9 cellular contexts compared by ENCODE assay signal in the genomic region with DNA sequence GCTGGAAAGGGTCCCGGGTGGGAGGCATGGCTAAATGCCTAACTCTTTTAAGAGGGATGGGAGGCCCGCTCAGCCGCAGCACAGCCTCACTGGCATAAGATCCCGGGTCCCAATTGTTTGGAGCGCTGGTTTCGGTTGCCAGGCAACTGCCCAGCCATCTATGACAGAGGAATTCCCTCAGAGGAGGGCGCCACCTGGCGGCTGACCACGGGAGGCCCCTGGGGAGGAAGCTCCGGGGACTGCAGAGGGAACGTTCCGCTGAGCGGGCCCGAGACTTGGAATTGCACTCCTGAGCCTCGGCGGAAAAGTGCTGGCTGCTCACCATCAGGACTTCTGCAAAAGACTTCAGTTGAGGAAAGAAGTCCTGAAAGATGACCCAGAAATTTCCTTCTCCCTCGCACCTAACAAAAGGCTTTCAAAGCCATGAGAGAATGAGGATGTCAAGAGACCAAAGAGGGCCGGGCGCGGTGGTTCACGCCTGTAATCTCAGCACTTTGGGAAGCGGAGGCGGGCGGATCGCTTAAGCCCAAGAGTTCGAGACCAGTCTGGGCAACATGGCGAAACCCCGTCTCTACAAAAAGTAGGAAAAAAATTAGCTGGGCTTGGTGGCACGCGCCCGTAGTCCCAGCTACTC. TPM values are rescaled to one million over a fixed set of nuclear protein-coding genes. Genes with fewer than 3 reads are reported as not detected.
DNase-seq lines count a peak whose midpoint lies in the region; ATAC-seq, FAIRE-seq and TF ChIP-seq lines count a peak whose summit lies in the region.
"Had no signal": no experiment of that assay in that cellular context is flagged by ENCODE, and none has a peak within 500 bp of the region (broad histone marks: within the 10 kb centered on the region; RNA-seq: fewer than 3 reads in every experiment).

No MANE protein-coding gene starts in this region.

- H3K4me3 ChIP-seq in fibroblast of mammary gland (ENCODE audit: control insufficient read depth, low read depth, low read length), result peak overlapping the region; percentile 16

- H3K27ac Mint-ChIP-seq in activated T-helper 1 cell treated with anti-CD3 and anti-CD28 coated beads, Interleukin-12 subunit alpha, Interleukin-12 subunit beta, Interleukin-2, Interleukin-4 antibody, amounts not matched to agents 30 ng/mL and 10 ng/mL and 1 ng/mL, durations not matched to agents 14 hours and 24 hours and 36 hours, result peak overlapping the region; percentile 90
- H3K27ac Mint-ChIP-seq in natural killer cell, result peak overlapping the region; percentile 95 to 97
- peak overlapping the region; percentile 90 for H3K27ac Mint-ChIP-seq in stimulated activated effector memory CD8-positive, alpha-beta T cell treated with anti-CD3 and anti-CD28 coated beads, Interleukin-12 subunit alpha, Interleukin-12 subunit beta, amount 100 ng/mL, for 72 hours

- peaks cover 2% of the 10 kb centered on the region for H3K36me3 Mint-ChIP-seq in activated T-helper 1 cell treated with anti-CD3 and anti-CD28 coated beads, Interleukin-12 subunit alpha, Interleukin-12 subunit beta, Interleukin-2, Interleukin-4 antibody, amounts not matched to agents 30 ng/mL and 10 ng/mL and 1 ng/mL, durations not matched to agents 14 hours and 24 hours and 36 hours (ENCODE audit: low read depth)
- H3K36me3 Mint-ChIP-seq in natural killer cell, result no peaks in the 10 kb centered on the region
- peaks cover 13% of the 10 kb centered on the region for H3K36me3 Mint-ChIP-seq in stimulated activated effector memory CD8-positive, alpha-beta T cell treated with anti-CD3 and anti-CD28 coated beads, Interleukin-12 subunit alpha, Interleukin-12 subunit beta, amount 100 ng/mL, for 72 hours

- intact Hi-C loops in activated T-helper 1 cell treated with anti-CD3 and anti-CD28 coated beads, Interleukin-12 subunit alpha, Interleukin-12 subunit beta, Interleukin-2, Interleukin-4 antibody, amounts not matched to agents 30 ng/mL and 10 ng/mL and 1 ng/mL, durations not matched to agents 14 hours and 24 hours and 36 hours (cut with micrococcal nuclease), result loop anchor here (1.0 to 5.0 kb wide), 7 partner anchors 12 to 284 kb away; a partner anchor contains a TSS
- intact Hi-C loops in natural killer cell (cut with micrococcal nuclease), result loop anchor here (1.0 to 5.0 kb wide), 6 partner anchors 12 to 284 kb away; a partner anchor contains a TSS

- H3K9me3 Mint-ChIP-seq in activated T-helper 1 cell treated with anti-CD3 and anti-CD28 coated beads, Interleukin-12 subunit alpha, Interleukin-12 subunit beta, Interleukin-2, Interleukin-4 antibody, amounts not matched to agents 30 ng/mL and 10 ng/mL and 1 ng/mL, durations not matched to agents 14 hours and 24 hours and 36 hours, result no peaks in the 10 kb centered on the region
- H3K9me3 Mint-ChIP-seq in natural killer cell, result no peaks in the 10 kb centered on the region
- H3K9me3 Mint-ChIP-seq in stimulated activated effector memory CD8-positive, alpha-beta T cell treated with anti-CD3 and anti-CD28 coated beads, Interleukin-12 subunit alpha, Interleukin-12 subunit beta, amount 100 ng/mL, for 72 hours, result no peaks in the 10 kb centered on the region

- TF ChIP-seq CTCF in fibroblast of mammary gland (conservative IDR thresholded peaks at IDR 0.05; ENCODE audit: control insufficient read depth, insufficient read depth, low read depth, low read length), result peak; percentile 89
- TF ChIP-seq CTCF in natural killer cell (IDR thresholded peaks at IDR 0.05), result peak; percentile 99

- H3K4me1 Mint-ChIP-seq in activated T-helper 1 cell treated with anti-CD3 and anti-CD28 coated beads, Interleukin-12 subunit alpha, Interleukin-12 subunit beta, Interleukin-2, Interleukin-4 antibody, amounts not matched to agents 30 ng/mL and 10 ng/mL and 1 ng/mL, durations not matched to agents 14 hours and 24 hours and 36 hours (ENCODE audit: low read depth), result peaks cover 42% of the 10 kb centered on the region
- H3K4me1 Mint-ChIP-seq in natural killer cell, result peaks cover 21 to 29% of the 10 kb centered on the region in 2 donors
- peaks cover 32% of the 10 kb centered on the region for H3K4me1 Mint-ChIP-seq in stimulated activated effector memory CD8-positive, alpha-beta T cell treated with anti-CD3 and anti-CD28 coated beads, Interleukin-12 subunit alpha, Interleukin-12 subunit beta, amount 100 ng/mL, for 72 hours

- peak overlapping the region; percentile 84 for H3K4me3 Mint-ChIP-seq in activated T-helper 1 cell treated with anti-CD3 and anti-CD28 coated beads, Interleukin-12 subunit alpha, Interleukin-12 subunit beta, Interleukin-2, Interleukin-4 antibody, amounts not matched to agents 30 ng/mL and 10 ng/mL and 1 ng/mL, durations not matched to agents 14 hours and 24 hours and 36 hours
- peak overlapping the region; percentile 96 for H3K4me3 Mint-ChIP-seq in natural killer cell
- peak overlapping the region; percentile 87 for H3K4me3 Mint-ChIP-seq in stimulated activated effector memory CD8-positive, alpha-beta T cell treated with anti-CD3 and anti-CD28 coated beads, Interleukin-12 subunit alpha, Interleukin-12 subunit beta, amount 100 ng/mL, for 72 hours

- DNase-seq in COLO829 (ENCODE audit: low spot score) (peak; percentile 70), KG1 (lab: John Stamatoyannopoulos, UW) (peak; percentile 51), RCC 7860 (ENCODE audit: low spot score) (peak; percentile 81), fibroblast of mammary gland (ENCODE audit: low read depth) (peak; percentile 85), natural killer cell (peak; percentile 90)
- DNase-seq in activated T-helper 1 cell treated with anti-CD3 and anti-CD28 coated beads, Interleukin-12 subunit alpha, Interleukin-12 subunit beta, Interleukin-2, Interleukin-4 antibody, amounts not matched to agents 30 ng/mL and 10 ng/mL and 1 ng/mL, durations not matched to agents 14 hours and 24 hours and 36 hours (ENCODE audit: low spot score), result peak; percentile 84
- DNase-seq in stimulated activated effector memory CD8-positive, alpha-beta T cell treated with anti-CD3 and anti-CD28 coated beads, Interleukin-12 subunit alpha, Interleukin-12 subunit beta, amount 100 ng/mL, for 72 hours (ENCODE audit: low spot score in 2 of 2), result peak; percentile 86 to 96

- peaks cover 25% of the 10 kb centered on the region for H3K27me3 Mint-ChIP-seq in activated T-helper 1 cell treated with anti-CD3 and anti-CD28 coated beads, Interleukin-12 subunit alpha, Interleukin-12 subunit beta, Interleukin-2, Interleukin-4 antibody, amounts not matched to agents 30 ng/mL and 10 ng/mL and 1 ng/mL, durations not matched to agents 14 hours and 24 hours and 36 hours (ENCODE audit: insufficient read depth)
- peaks cover 15 to 22% of the 10 kb centered on the region in 2 donors for H3K27me3 Mint-ChIP-seq in natural killer cell (ENCODE audit: low read depth in 2 of 2)

- no peak for FAIRE-seq in RCC 7860 (lab: Jason Lieb, UNC)
- FAIRE-seq: colon had no signal

- peak; percentile 67 for ATAC-seq in GM21423 (IDR thresholded peaks at IDR 0.05; ENCODE audit: unreplicated experiment)
- ATAC-seq in natural killer cell, result peak; percentile 73 to 86 (median 76)
- ATAC-seq in stimulated activated effector memory CD8-positive, alpha-beta T cell treated with anti-CD3 and anti-CD28 coated beads, Interleukin-12 subunit alpha, Interleukin-12 subunit beta, amount 100 ng/mL, for 72 hours, result peak; percentile 74

RNA-seq across cellular contexts. Expression of a gene that starts 1.1 kb away (rescaled TPM):
- total RNA-seq in activated T-helper 1 cell treated with anti-CD3 and anti-CD28 coated beads, Interleukin-12 subunit alpha, Interleukin-12 subunit beta, Interleukin-2, Interleukin-4 antibody, amounts not matched to agents 30 ng/mL and 10 ng/mL and 1 ng/mL, durations not matched to agents 14 hours and 24 hours and 36 hours, result 32.7 and 38.5 TPM in 2 replicates
- 1 to 10 TPM; 6.2 to 8.3 (median 6.3) TPM for total RNA-seq in natural killer cell

RNA-seq across cellular contexts. Expression of a gene that starts 22.2 kb away (rescaled TPM):
- total RNA-seq in activated T-helper 1 cell treated with anti-CD3 and anti-CD28 coated beads, Interleukin-12 subunit alpha, Interleukin-12 subunit beta, Interleukin-2, Interleukin-4 antibody, amounts not matched to agents 30 ng/mL and 10 ng/mL and 1 ng/mL, durations not matched to agents 14 hours and 24 hours and 36 hours, result 26.2 and 27.6 TPM in 2 replicates
- total RNA-seq in natural killer cell, result 10 to 100 TPM; 61.2 to 73.0 (median 71.8) TPM

RNA-seq across cellular contexts. Expression of a gene that starts 37.0 kb away (rescaled TPM):
- 28.8 and 32.6 TPM in 2 replicates for total RNA-seq in activated T-helper 1 cell treated with anti-CD3 and anti-CD28 coated beads, Interleukin-12 subunit alpha, Interleukin-12 subunit beta, Interleukin-2, Interleukin-4 antibody, amounts not matched to agents 30 ng/mL and 10 ng/mL and 1 ng/mL, durations not matched to agents 14 hours and 24 hours and 36 hours
- total RNA-seq in natural killer cell, result 10 to 100 TPM; 44.4 to 54.5 (median 47.2) TPM

Comparison
In these comparisons a context has a peak if more than half of its experiments do, and no peak if none do; other contexts are left out.
1. Peak in every context shown above with its lines: DNase-seq, ATAC-seq and H3K4me3 ChIP-seq.